Comparison of ENCODE assay signal across 29 cellular contexts in the genomic region with DNA sequence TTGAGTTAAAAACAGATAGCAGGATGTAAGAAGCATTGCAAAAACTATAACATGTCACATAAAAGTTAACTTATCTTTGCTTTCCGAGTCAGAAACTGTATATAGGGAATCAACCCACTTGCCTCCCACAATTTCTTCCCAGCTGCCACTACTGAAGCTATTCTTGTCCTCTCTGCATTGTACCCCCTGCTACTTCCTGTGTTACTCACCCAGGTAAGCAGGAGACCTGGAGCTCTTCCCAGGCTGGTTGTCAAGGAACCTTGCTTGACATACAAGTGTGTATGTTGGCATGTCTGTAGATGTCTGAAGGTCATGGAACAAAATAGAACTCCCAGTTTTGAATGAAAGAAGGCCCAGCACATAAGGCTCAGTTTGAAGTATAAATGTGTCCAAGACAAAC.
"Had no signal": no experiment of that assay in that cellular context is flagged by ENCODE, and none has a peak within 500 bp of the region (broad histone marks: within the 10 kb centered on the region; RNA-seq: fewer than 3 reads in every experiment).

No MANE protein-coding gene starts in this region.

- H3K27me3 ChIP-seq: esophagus muscularis mucosa, left lung, neural progenitor cell, right atrium auricular region, suprapubic skin, vagina had no signal

- H3K9me3 Mint-ChIP-seq: endodermal cell, nephron, neural progenitor cell had no signal

- H3K4me3 ChIP-seq: dorsolateral prefrontal cortex, esophagus muscularis mucosa, left lung, neural progenitor cell, right atrium auricular region, smooth muscle cell, suprapubic skin, vagina had no signal

- H3K27ac Mint-ChIP-seq: endodermal cell; immature natural killer cell; naive thymus-derived CD4-positive, alpha-beta T cell; nephron; neural progenitor cell; progenitor cell of endocrine pancreas; stimulated activated naive CD8-positive, alpha-beta T cell treated with anti-CD3 and anti-CD28 coated beads, Interleukin-15, amount 100 ng/mL, for 72 hours had no signal

- H3K79me2 ChIP-seq: parathyroid adenoma had no signal

- H3K27ac ChIP-seq: dorsolateral prefrontal cortex, epithelial cell of prostate, esophagus muscularis mucosa, left lung, neural progenitor cell, parathyroid adenoma, right atrium auricular region, suprapubic skin, vagina had no signal

- H3K27me3 Mint-ChIP-seq: naive thymus-derived CD4-positive, alpha-beta T cell; progenitor cell of endocrine pancreas; stimulated activated naive CD8-positive, alpha-beta T cell treated with anti-CD3 and anti-CD28 coated beads, Interleukin-15, amount 100 ng/mL, for 72 hours had no signal

- H3K36me3 Mint-ChIP-seq: naive thymus-derived CD4-positive, alpha-beta T cell; neural progenitor cell had no signal

- H3K4me1 Mint-ChIP-seq: immature natural killer cell; naive thymus-derived CD4-positive, alpha-beta T cell; nephron; stimulated activated naive CD8-positive, alpha-beta T cell treated with anti-CD3 and anti-CD28 coated beads, Interleukin-15, amount 100 ng/mL, for 72 hours had no signal

- H3K4me2 ChIP-seq: neural progenitor cell had no signal

- H3K9ac ChIP-seq: neural progenitor cell, parathyroid adenoma had no signal

- H3K4me1 ChIP-seq: esophagus muscularis mucosa, left lung, neural progenitor cell, parathyroid adenoma, right atrium auricular region, vagina had no signal

- DNase-seq: dorsolateral prefrontal cortex; effector CD4-positive, alpha-beta T cell; endodermal cell; foreskin melanocyte; glutamatergic neuron; immature natural killer cell; islet precursor cell; left lung; mesendoderm; midbrain; naive thymus-derived CD4-positive, alpha-beta T cell; stimulated activated CD4-positive, alpha-beta T cell treated with anti-CD3 and anti-CD28 coated beads, Interleukin-12 subunit alpha, Interleukin-12 subunit beta, amount 100 ng/mL, for 4 hours; stimulated activated CD4-positive, alpha-beta T cell treated with anti-CD3 and anti-CD28 coated beads, Interleukin-1b, Interleukin-23, amount 100 ng/mL, for 48 hours; stimulated activated CD4-positive, alpha-beta T cell treated with anti-CD3 and anti-CD28 coated beads, Interleukin-4, amount 100 ng/mL, for 1 hour; stimulated activated CD8-positive, alpha-beta memory T cell treated with anti-CD3 and anti-CD28 coated beads, Interleukin-4, amount 100 ng/mL, for 48 hours; stimulated activated naive CD4-positive, alpha-beta T cell; stimulated activated naive CD8-positive, alpha-beta T cell treated with anti-CD3 and anti-CD28 coated beads, Interleukin-15, amount 100 ng/mL, for 72 hours; trophoblast cell had no signal

- H3K9me3 ChIP-seq: esophagus muscularis mucosa, left lung, right atrium auricular region, suprapubic skin, vagina had no signal

- H2AFZ ChIP-seq: neural progenitor cell, parathyroid adenoma had no signal

- H3K4me3 Mint-ChIP-seq: endodermal cell; immature natural killer cell; naive thymus-derived CD4-positive, alpha-beta T cell; nephron; neural progenitor cell; stimulated activated naive CD8-positive, alpha-beta T cell treated with anti-CD3 and anti-CD28 coated beads, Interleukin-15, amount 100 ng/mL, for 72 hours had no signal

- H3K36me3 ChIP-seq: esophagus muscularis mucosa, left lung, neural progenitor cell, right atrium auricular region, suprapubic skin, vagina had no signal

- ATAC-seq: left lung; naive thymus-derived CD4-positive, alpha-beta T cell; sciatic nerve; stimulated activated naive CD8-positive, alpha-beta T cell treated with anti-CD3 and anti-CD28 coated beads, Interleukin-15, amount 100 ng/mL, for 72 hours had no signal
